Comparison of ENCODE assay signal across 19 cellular contexts in genomic region chr2:60295591-60295962, GRCh38.
DNase-seq lines count a peak whose midpoint lies in the region; ATAC-seq and TF ChIP-seq lines count a peak whose summit lies in the region.
"Had no signal": no experiment of that assay in that cellular context is flagged by ENCODE, and none has a peak within 500 bp of the region (broad histone marks: within the 10 kb centered on the region; RNA-seq: fewer than 3 reads in every experiment).

No MANE protein-coding gene starts in this region.

- ATAC-seq in Right ventricle myocardium superior (ENCODE audit: poor library complexity) = no peak

- intact Hi-C loops in Right ventricle myocardium superior (cut with DNase I) = no loop called here

- H3K4me3 ChIP-seq in H7 (ENCODE audit: insufficient read depth, low read depth, low read length) (no peak overlapping the region), WERI-Rb-1 (ENCODE audit: low read depth, low read length) (no peak overlapping the region)
- H3K4me3 ChIP-seq: ascending aorta, left ventricle myocardium inferior, smooth muscle cell had no signal

- peak overlapping the region; percentile 69 for H3K27ac ChIP-seq in WERI-Rb-1
- H3K27ac ChIP-seq: ascending aorta, left ventricle myocardium inferior, parathyroid adenoma had no signal

- H3K27me3 ChIP-seq in H7 (ENCODE audit: control insufficient read depth, insufficient read depth, low read length) (peaks cover 1% of the 10 kb centered on the region), WERI-Rb-1 (ENCODE audit: insufficient read depth, low read depth, severe bottlenecking) (no peaks in the 10 kb centered on the region)
- H3K27me3 ChIP-seq: ascending aorta had no signal

- DNase-seq in H7 = peak; percentile 63
- peak; percentile 39 for DNase-seq in WERI-Rb-1
- DNase-seq in hippocampal formation (lab: John Stamatoyannopoulos, UW) = peak; percentile 59 to 61
- DNase-seq in putamen (ENCODE audit: low spot score) = peak; percentile 64
- no peak for DNase-seq in Right ventricle myocardium superior
- no peak for DNase-seq in dermis blood vessel endothelial cell
- DNase-seq in SKM-1 treated with dmso at 0.1 percent for 144 hours (lab: John Stamatoyannopoulos, UW; ENCODE audit: unreplicated experiment) = no peak
- DNase-seq in T-helper 9 cell = no peak
- DNase-seq: activated CD4-positive, alpha-beta T cell treated with anti-CD3 and anti-CD28 coated beads, Interleukin-2, amount 50 U/mL, for 4 hours; activated naive CD4-positive, alpha-beta T cell treated with Interleukin-2 at 50 U/mL for 16 hours; EL; foreskin fibroblast; HFFc6; left ventricle myocardium inferior; NCI-H226; stimulated activated CD4-positive, alpha-beta T cell treated with anti-CD3 and anti-CD28 coated beads, Interleukin-4, amount 100 ng/mL, for 24 hours had no signal

- H3K9me3 ChIP-seq in WERI-Rb-1 (ENCODE audit: severe bottlenecking) = peaks cover 3% of the 10 kb centered on the region
- H3K9me3 ChIP-seq: ascending aorta, left ventricle myocardium inferior had no signal

- H3K36me3 ChIP-seq in H7 (replicated peaks; ENCODE audit: control insufficient read depth, insufficient read depth, low read length) (no peaks in the 10 kb centered on the region), WERI-Rb-1 (no peaks in the 10 kb centered on the region)
- H3K36me3 ChIP-seq: ascending aorta, left ventricle myocardium inferior had no signal

- TF ChIP-seq CTCF in WERI-Rb-1 (IDR thresholded peaks at IDR 0.05; ENCODE audit: low read depth, low read length) = peak; percentile 27; the same call in 1 of the 2 replicates

Comparison
In these comparisons a context has a peak if more than half of its experiments do, and no peak if none do; other contexts are left out.
1. DNase-seq: peak in H7 (single experiment), WERI-Rb-1 (single experiment), hippocampal formation (2 of 2) and putamen (single experiment); none in Right ventricle myocardium superior (single experiment), dermis blood vessel endothelial cell (single experiment), SKM-1 treated with dmso at 0.1 percent for 144 hours (single experiment) and T-helper 9 cell (single experiment).